In the genomic region with DNA sequence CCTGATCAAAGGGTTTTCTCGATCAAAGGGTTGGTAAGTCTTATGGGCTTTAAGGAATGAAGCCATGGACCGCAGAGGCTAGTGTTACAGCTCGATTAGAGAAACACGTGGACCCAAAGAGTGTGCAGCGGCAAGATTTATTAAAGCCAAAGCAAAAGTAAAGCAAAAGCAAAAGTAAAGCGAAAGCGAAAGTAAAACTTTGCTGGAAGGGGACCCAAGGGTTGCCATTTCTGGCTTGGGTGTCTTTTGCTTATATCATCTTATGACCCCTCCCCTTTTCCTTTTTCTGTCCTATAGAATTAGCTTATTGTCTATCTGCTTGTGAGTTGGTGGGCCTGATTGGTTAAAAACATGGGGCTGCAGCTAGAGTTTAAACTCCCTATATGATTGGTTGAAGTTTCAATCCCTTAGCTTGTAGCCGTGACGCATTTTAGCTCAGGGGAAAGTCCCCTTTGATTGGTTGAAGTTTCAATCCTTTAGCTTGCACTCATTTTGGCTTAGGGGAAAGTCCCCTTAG, we compare ENCODE assay signal across 10 cellular contexts.
DNase-seq lines count a peak whose midpoint lies in the region; ATAC-seq, FAIRE-seq and TF ChIP-seq lines count a peak whose summit lies in the region.
"Had no signal": no experiment of that assay in that cellular context is flagged by ENCODE, and none has a peak within 500 bp of the region (broad histone marks: within the 10 kb centered on the region; RNA-seq: fewer than 3 reads in every experiment).

No MANE protein-coding gene starts in this region.

- no peaks in the 10 kb centered on the region for H4K20me1 ChIP-seq in GM12878 (ENCODE audit: control insufficient read depth, insufficient read depth)

- 80% methylated on average over 9 of the region's 9 CpGs for WGBS in GM12878 (ENCODE audit: insufficient coverage, insufficient replicate concordance, low lambda C conversion rate, missing lambda C conversion rate)

- POLR2A ChIA-PET in GM12878 (lab: Charles Lee): interaction anchor here (1.0 kb wide), 1 partner anchor 59 kb away, joined by 3 read pairs; no protein-coding TSS in a partner anchor

- FAIRE-seq in GM12878 (lab: Jason Lieb, UNC) (no peak), GM12892 (lab: Jason Lieb, UNC) (no peak)

- TF ChIP-seq CTCF in AG10803 (conservative IDR thresholded peaks at IDR 0.05; ENCODE audit: low read length) (no peak), GM12878 (IDR thresholded peaks at IDR 0.05 in 2 of 3, conservative IDR thresholded peaks at IDR 0.05 in 1 of 3; ENCODE audit: control insufficient read depth in 2 of 3, extremely low read depth in 1 of 3, insufficient read depth in 1 of 3, low read depth in 3 of 3, low read length in 3 of 3) (no peak)

- RAD21 ChIA-PET in GM12878 (lab: Charles Lee; ENCODE audit: unreplicated experiment): no interaction called here

- peak; percentile 41 for DNase-seq in AG10803 (ENCODE audit: low read depth)
- peak; percentile 28 for DNase-seq in LoVo (ENCODE audit: low spot score)
- peak; percentile 9 for DNase-seq in GM12878 (ENCODE audit: low read depth, low spot score)
- DNase-seq in NCI-H774 (lab: John Stamatoyannopoulos, UW): no peak
- DNase-seq in GM12892 (ENCODE audit: insufficient read length): no peak
- DNase-seq: NCI-H1436 treated with DMSO at 0.1 percent for 48 hours had no signal

- no peak overlapping the region for H3K27ac ChIP-seq in GM12878 (ENCODE audit: control insufficient read depth, insufficient read depth)

- no peaks in the 10 kb centered on the region for H3K4me1 ChIP-seq in GM12878 (ENCODE audit: control insufficient read depth, insufficient read depth, low read length)

- intact Hi-C loops in GM12878 (cut with micrococcal nuclease; ENCODE audit: unreplicated experiment): no loop called here

- ATAC-seq in GM18870 (IDR thresholded peaks at IDR 0.05; ENCODE audit: unreplicated experiment) (peak; percentile 46), GM12878 (peak; percentile 84), GM21447 (IDR thresholded peaks at IDR 0.05; ENCODE audit: unreplicated experiment) (no peak), HG03097 (IDR thresholded peaks at IDR 0.05; ENCODE audit: low FRiP score, unreplicated experiment) (no peak)
- ATAC-seq: HCT116 had no signal

- BruUV-seq in GM12878 (replicated peaks; lab: Mats Ljungman, UMichigan): no TSS peak

- no peaks in the 10 kb centered on the region for H3K27me3 ChIP-seq in GM12878 (replicated peaks in 1 of 2; ENCODE audit: control insufficient read depth in 2 of 2, insufficient read depth in 2 of 2, low read length in 1 of 2)

- H3K36me3 ChIP-seq in GM12878 (ENCODE audit: control insufficient read depth in 2 of 2, insufficient read depth in 2 of 2, low read length in 1 of 2): no peaks in the 10 kb centered on the region

- H3K4me2 ChIP-seq in GM12878 (ENCODE audit: control insufficient read depth, insufficient read depth): no peak overlapping the region

- peak overlapping the region; percentile 5 for H2AFZ ChIP-seq in GM12878 (ENCODE audit: control insufficient read depth, low read depth, low read length)

- H3K9me3 ChIP-seq in GM12878 (replicated peaks; ENCODE audit: control insufficient read depth, insufficient read depth, low read length): peaks cover 5% of the 10 kb centered on the region; the same call in 2 of the 3 replicates

- CTCF ChIA-PET in GM12878 (lab: Yijun Ruan, JAX): no interaction called here

- H3K79me2 ChIP-seq in GM12878 (ENCODE audit: control insufficient read depth, insufficient read depth, low read length): no peaks in the 10 kb centered on the region

- no peak for TF ChIP-seq EP300 in GM12878 (IDR thresholded peaks at IDR 0.05; ENCODE audit: borderline replicate concordance in 1 of 2, control insufficient read depth in 1 of 2, low read depth in 2 of 2, low read length in 2 of 2)

- SMC1A ChIA-PET in GM12878 (lab: Charles Lee; ENCODE audit: uncharacterized antibody, unreplicated experiment): interaction anchor here (1.0 kb wide), 1 partner anchor 38 kb away, joined by 3 read pairs; no protein-coding TSS in a partner anchor

- H3K4me3 ChIP-seq in AG10803 (ENCODE audit: low read length) (peak overlapping the region; percentile 58), GM12878 (no peak overlapping the region)

- no peak for TF ChIP-seq POLR2A in GM12878 (IDR thresholded peaks at IDR 0.05; ENCODE audit: low read depth, low read length)
- TF ChIP-seq POLR2A in GM12892 (IDR thresholded peaks at IDR 0.05; ENCODE audit: low read depth, low read length): no peak

- TF ChIP-seq RAD21 in GM12878 (IDR thresholded peaks at IDR 0.05; ENCODE audit: insufficient read depth, low read depth, low read length): no peak

- no peak overlapping the region for H3K9ac ChIP-seq in GM12878 (ENCODE audit: control insufficient read depth, insufficient read depth, low read length)

- in situ Hi-C loops in GM12878 (cut with MboI): no loop called here

TF ChIP-seq in GM12878, 131 proteins besides CTCF, POLR2A, EP300 and RAD21 (continues in another document):
- TF ChIP-seq, protein P1, sequence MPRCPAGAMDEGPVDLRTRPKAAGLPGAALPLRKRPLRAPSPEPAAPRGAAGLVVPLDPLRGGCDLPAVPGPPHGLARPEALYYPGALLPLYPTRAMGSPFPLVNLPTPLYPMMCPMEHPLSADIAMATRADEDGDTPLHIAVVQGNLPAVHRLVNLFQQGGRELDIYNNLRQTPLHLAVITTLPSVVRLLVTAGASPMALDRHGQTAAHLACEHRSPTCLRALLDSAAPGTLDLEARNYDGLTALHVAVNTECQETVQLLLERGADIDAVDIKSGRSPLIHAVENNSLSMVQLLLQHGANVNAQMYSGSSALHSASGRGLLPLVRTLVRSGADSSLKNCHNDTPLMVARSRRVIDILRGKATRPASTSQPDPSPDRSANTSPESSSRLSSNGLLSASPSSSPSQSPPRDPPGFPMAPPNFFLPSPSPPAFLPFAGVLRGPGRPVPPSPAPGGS (IDR thresholded peaks at IDR 0.05; ENCODE audit: borderline replicate concordance, insufficient read depth, low read depth, low read length, poor library complexity, severe bottlenecking): no peak
- no peak for TF ChIP-seq STAT3 (IDR thresholded peaks at IDR 0.05; ENCODE audit: low read depth, low read length)
- no peak for TF ChIP-seq EED (IDR thresholded peaks at IDR 0.05; ENCODE audit: low read depth)
- TF ChIP-seq, protein P2, sequence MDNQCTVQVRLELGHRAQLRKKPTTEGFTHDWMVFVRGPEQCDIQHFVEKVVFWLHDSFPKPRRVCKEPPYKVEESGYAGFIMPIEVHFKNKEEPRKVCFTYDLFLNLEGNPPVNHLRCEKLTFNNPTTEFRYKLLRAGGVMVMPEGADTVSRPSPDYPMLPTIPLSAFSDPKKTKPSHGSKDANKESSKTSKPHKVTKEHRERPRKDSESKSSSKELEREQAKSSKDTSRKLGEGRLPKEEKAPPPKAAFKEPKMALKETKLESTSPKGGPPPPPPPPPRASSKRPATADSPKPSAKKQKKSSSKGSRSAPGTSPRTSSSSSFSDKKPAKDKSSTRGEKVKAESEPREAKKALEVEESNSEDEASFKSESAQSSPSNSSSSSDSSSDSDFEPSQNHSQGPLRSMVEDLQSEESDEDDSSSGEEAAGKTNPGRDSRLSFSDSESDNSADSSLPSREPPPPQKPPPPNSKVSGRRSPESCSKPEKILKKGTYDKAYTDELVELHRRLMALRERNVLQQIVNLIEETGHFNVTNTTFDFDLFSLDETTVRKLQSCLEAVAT (IDR thresholded peaks at IDR 0.05): peak; percentile 65; the same call in 1 of the 2 replicates
- TF ChIP-seq BACH1 (IDR thresholded peaks at IDR 0.05; ENCODE audit: borderline replicate concordance): no peak
- no peak for TF ChIP-seq SMC3 (IDR thresholded peaks at IDR 0.05; ENCODE audit: borderline replicate concordance, low read length)
- TF ChIP-seq MEF2B (IDR thresholded peaks at IDR 0.05; ENCODE audit: partially characterized antibody, poor library complexity, severe bottlenecking): no peak
- no peak for TF ChIP-seq KDM1A (IDR thresholded peaks at IDR 0.05; ENCODE audit: borderline replicate concordance)
- TF ChIP-seq RAD51 (IDR thresholded peaks at IDR 0.05): no peak
- TF ChIP-seq, protein P3, sequence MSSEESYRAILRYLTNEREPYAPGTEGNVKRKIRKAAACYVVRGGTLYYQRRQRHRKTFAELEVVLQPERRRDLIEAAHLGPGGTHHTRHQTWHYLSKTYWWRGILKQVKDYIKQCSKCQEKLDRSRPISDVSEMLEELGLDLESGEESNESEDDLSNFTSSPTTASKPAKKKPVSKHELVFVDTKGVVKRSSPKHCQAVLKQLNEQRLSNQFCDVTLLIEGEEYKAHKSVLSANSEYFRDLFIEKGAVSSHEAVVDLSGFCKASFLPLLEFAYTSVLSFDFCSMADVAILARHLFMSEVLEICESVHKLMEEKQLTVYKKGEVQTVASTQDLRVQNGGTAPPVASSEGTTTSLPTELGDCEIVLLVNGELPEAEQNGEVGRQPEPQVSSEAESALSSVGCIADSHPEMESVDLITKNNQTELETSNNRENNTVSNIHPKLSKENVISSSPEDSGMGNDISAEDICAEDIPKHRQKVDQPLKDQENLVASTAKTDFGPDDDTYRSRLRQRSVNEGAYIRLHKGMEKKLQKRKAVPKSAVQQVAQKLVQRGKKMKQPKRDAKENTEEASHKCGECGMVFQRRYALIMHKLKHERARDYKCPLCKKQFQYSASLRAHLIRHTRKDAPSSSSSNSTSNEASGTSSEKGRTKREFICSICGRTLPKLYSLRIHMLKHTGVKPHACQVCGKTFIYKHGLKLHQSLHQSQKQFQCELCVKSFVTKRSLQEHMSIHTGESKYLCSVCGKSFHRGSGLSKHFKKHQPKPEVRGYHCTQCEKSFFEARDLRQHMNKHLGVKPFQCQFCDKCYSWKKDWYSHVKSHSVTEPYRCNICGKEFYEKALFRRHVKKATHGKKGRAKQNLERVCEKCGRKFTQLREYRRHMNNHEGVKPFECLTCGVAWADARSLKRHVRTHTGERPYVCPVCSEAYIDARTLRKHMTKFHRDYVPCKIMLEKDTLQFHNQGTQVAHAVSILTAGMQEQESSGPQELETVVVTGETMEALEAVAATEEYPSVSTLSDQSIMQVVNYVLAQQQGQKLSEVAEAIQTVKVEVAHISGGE (CRISPR knock-in tag; IDR thresholded peaks at IDR 0.05): no peak
- no peak for TF ChIP-seq IKZF1 (conservative IDR thresholded peaks at IDR 0.05)
- TF ChIP-seq JUNB (IDR thresholded peaks at IDR 0.05): no peak
- peak; percentile 33; the same call in 1 of the 2 replicates for TF ChIP-seq CREB1 (IDR thresholded peaks at IDR 0.05; ENCODE audit: low read depth)
- TF ChIP-seq CREM (IDR thresholded peaks at IDR 0.05; ENCODE audit: low read depth): 0 out of 2 replicates have a peak, but pooled peaks have one; percentile 17

Comparison
In these comparisons a context has a peak if more than half of its experiments do, and no peak if none do; other contexts are left out.
1. DNase-seq: peak in AG10803 (single experiment), LoVo (single experiment) and GM12878 (single experiment); none in NCI-H774 (single experiment) and GM12892 (single experiment).
2. ATAC-seq: peak in GM18870 (single experiment) and GM12878 (single experiment); none in GM21447 (single experiment) and HG03097 (single experiment).